Comparison of ENCODE assay signal across 22 cellular contexts in the genomic region with DNA sequence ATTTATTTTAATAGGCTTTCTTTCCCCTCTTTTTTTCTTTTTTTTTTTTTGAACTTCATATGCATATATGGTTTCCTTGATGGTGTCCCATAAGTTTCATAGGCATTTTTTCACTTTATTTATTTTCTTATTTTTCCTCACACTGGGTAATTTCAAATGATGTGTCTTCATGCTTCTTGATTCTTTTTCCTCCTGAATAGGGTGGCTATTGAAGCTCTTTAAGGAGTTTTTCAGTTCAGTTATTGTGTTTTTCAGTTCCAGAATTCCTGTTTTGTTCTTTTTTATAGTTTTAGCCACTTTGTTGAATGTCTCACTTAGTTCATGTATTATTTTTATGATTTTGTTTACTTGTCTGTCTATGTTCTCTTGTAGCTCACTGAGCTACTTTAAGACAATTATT.
"Had no signal": no experiment of that assay in that cellular context is flagged by ENCODE, and none has a peak within 500 bp of the region (broad histone marks: within the 10 kb centered on the region; RNA-seq: fewer than 3 reads in every experiment).

No MANE protein-coding gene starts in this region.

- H3K27ac ChIP-seq: HL-60, SJSA1, SK-N-MC had no signal

- DNase-seq: KBM-7, MM.1S, NCI-H1092 treated with DMSO at 0.1 percent for 48 hours, NCI-H1436, NCI-H187, NCI-H2029, NCI-H2081 treated with DMSO at 0.1 percent for 48 hours, NCI-H2171, NCI-H226, NCI-H446, NCI-H510A, NCI-H524 treated with DMSO at 0.1 percent for 48 hours, NCI-H69, NCI-H774, Right ventricle myocardium superior, RPMI8226, SIG-M5 had no signal

- H3K4me3 ChIP-seq: SJSA1, SK-N-MC had no signal

- H3K27me3 ChIP-seq: SJSA1 had no signal

- H3K9me3 ChIP-seq: SJSA1 had no signal

- H3K4me1 ChIP-seq: SJSA1 had no signal

- H3K36me3 ChIP-seq: SJSA1 had no signal

- FAIRE-seq: HTR-8/SVneo, RCC 7860 had no signal
